Comparison of ENCODE assay signal across 21 cellular contexts in the genomic region with DNA sequence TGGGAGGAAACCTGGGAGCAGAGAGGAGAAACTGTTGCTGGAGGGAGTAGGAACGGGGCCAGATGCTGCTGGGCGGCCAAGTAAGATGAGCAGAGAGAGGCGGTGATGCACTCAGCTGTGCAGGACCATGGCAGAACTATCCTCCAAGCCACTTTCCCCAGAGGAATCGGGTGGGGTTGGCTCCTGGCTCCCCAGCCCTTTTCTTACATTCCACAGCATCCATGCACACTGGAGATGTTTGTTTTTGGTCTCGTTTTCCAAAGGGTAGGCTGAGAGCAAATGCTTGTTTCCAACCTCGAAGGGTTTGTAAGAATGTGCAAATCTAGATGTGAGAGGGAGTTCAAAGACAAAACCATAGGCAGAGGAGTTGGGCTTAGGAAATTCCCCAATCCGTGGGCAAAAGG.
DNase-seq lines count a peak whose midpoint lies in the region; ATAC-seq and TF ChIP-seq lines count a peak whose summit lies in the region.
"Had no signal": no experiment of that assay in that cellular context is flagged by ENCODE, and none has a peak within 500 bp of the region (broad histone marks: within the 10 kb centered on the region; RNA-seq: fewer than 3 reads in every experiment).

No MANE protein-coding gene starts in this region.

- peaks cover 37% of the 10 kb centered on the region for H3K36me3 Mint-ChIP-seq in osteocyte (ENCODE audit: unreplicated experiment)
- no peaks in the 10 kb centered on the region for H3K36me3 Mint-ChIP-seq in activated CD8-positive, alpha-beta memory T cell treated with anti-CD3 and anti-CD28 coated beads, Interleukin-2, amount 10 ng/mL, durations not matched to agents 7 days and 5 days

- DNase-seq in AG04449 (ENCODE audit: low read depth, low spot score) = peak; percentile 96
- peak; percentile 31 for DNase-seq in LHCN-M2 (ENCODE audit: low read depth)
- peak; percentile 41 for DNase-seq in fibroblast of gingiva (ENCODE audit: low read depth)
- no peak for DNase-seq in osteocyte (ENCODE audit: extremely low spot score, unreplicated experiment)
- DNase-seq in activated CD8-positive, alpha-beta memory T cell treated with anti-CD3 and anti-CD28 coated beads, Interleukin-2, amount 10 ng/mL, durations not matched to agents 7 days and 5 days = no peak
- no peak for DNase-seq in stimulated activated naive CD4-positive, alpha-beta T cell (lab: John Stamatoyannopoulos, UW)
- DNase-seq: activated CD4-positive, alpha-beta T cell treated with anti-CD3 and anti-CD28 coated beads, Interleukin-2, amount 50 U/mL, for 48 hours; activated naive CD4-positive, alpha-beta T cell treated with anti-CD3 and anti-CD28 coated beads, Interleukin-2, amount 50 U/mL, for 16 hours; activated T-cell treated with anti-CD3 and anti-CD28 coated beads, Interleukin-2, amount 50 U/mL, for 24 hours; caudate nucleus; COR-L47; effector memory CD8-positive, alpha-beta T cell; left colon; mucosa of descending colon; NCI-H2081; NCI-H524; ovary; stimulated activated CD4-positive, alpha-beta T cell treated with anti-CD3 and anti-CD28 coated beads, Interleukin-4, amount 100 ng/mL, for 4 hours had no signal

- CTCF ChIA-PET in AG04449 (lab: Yijun Ruan, JAX) = interaction anchor here (1.0 to 1.3 kb wide), 2 partner anchors 23 to 41 kb away, joined by 3 to 4 read pairs; no protein-coding TSS in a partner anchor
- CTCF ChIA-PET in activated CD8-positive, alpha-beta memory T cell treated with anti-CD3 and anti-CD28 coated beads, Interleukin-2, amount 10 ng/mL, durations not matched to agents 7 days and 5 days (lab: Charles Lee) = no interaction called here

- POLR2A ChIA-PET in AG04449 (lab: Yijun Ruan, JAX) = no interaction called here

- H3K9me3 Mint-ChIP-seq in osteocyte (ENCODE audit: unreplicated experiment) = no peaks in the 10 kb centered on the region
- no peaks in the 10 kb centered on the region for H3K9me3 Mint-ChIP-seq in activated CD8-positive, alpha-beta memory T cell treated with anti-CD3 and anti-CD28 coated beads, Interleukin-2, amount 10 ng/mL, durations not matched to agents 7 days and 5 days (ENCODE audit: low read depth)
- H3K9me3 Mint-ChIP-seq: activated T-cell treated with anti-CD3 and anti-CD28 coated beads, Interleukin-2, amount 50 U/mL, for 24 hours; effector memory CD8-positive, alpha-beta T cell had no signal

- H3K4me3 Mint-ChIP-seq in osteocyte (ENCODE audit: unreplicated experiment) = no peak overlapping the region
- H3K4me3 Mint-ChIP-seq in activated CD8-positive, alpha-beta memory T cell treated with anti-CD3 and anti-CD28 coated beads, Interleukin-2, amount 10 ng/mL, durations not matched to agents 7 days and 5 days = no peak overlapping the region
- H3K4me3 Mint-ChIP-seq: activated T-cell treated with anti-CD3 and anti-CD28 coated beads, Interleukin-2, amount 50 U/mL, for 24 hours; effector memory CD8-positive, alpha-beta T cell had no signal

- ATAC-seq in activated CD8-positive, alpha-beta memory T cell treated with anti-CD3 and anti-CD28 coated beads, Interleukin-2, amount 10 ng/mL, durations not matched to agents 7 days and 5 days = no peak
- ATAC-seq in HG03521 (IDR thresholded peaks at IDR 0.05; ENCODE audit: unreplicated experiment) (no peak), GM18867 (IDR thresholded peaks at IDR 0.05; ENCODE audit: unreplicated experiment) (no peak)
- ATAC-seq: effector memory CD8-positive, alpha-beta T cell; left colon; mucosa of descending colon; Right ventricle myocardium inferior had no signal

- no peak overlapping the region for H3K4me3 ChIP-seq in AG04449 (ENCODE audit: low read depth, low read length)
- H3K4me3 ChIP-seq: mucosa of descending colon, ovary had no signal

- peaks cover 67% of the 10 kb centered on the region for H3K4me1 Mint-ChIP-seq in osteocyte (ENCODE audit: unreplicated experiment)
- H3K4me1 Mint-ChIP-seq in activated CD8-positive, alpha-beta memory T cell treated with anti-CD3 and anti-CD28 coated beads, Interleukin-2, amount 10 ng/mL, durations not matched to agents 7 days and 5 days = peaks cover 19% of the 10 kb centered on the region

- peak overlapping the region; percentile 81 for H3K27ac Mint-ChIP-seq in osteocyte (ENCODE audit: unreplicated experiment)
- H3K27ac Mint-ChIP-seq in activated CD8-positive, alpha-beta memory T cell treated with anti-CD3 and anti-CD28 coated beads, Interleukin-2, amount 10 ng/mL, durations not matched to agents 7 days and 5 days = no peak overlapping the region
- H3K27ac Mint-ChIP-seq: activated T-cell treated with anti-CD3 and anti-CD28 coated beads, Interleukin-2, amount 50 U/mL, for 24 hours; effector memory CD8-positive, alpha-beta T cell had no signal

- TF ChIP-seq CTCF in AG04449 (IDR thresholded peaks at IDR 0.05; ENCODE audit: insufficient read depth, low read length, missing control alignments) = no peak
- no peak for TF ChIP-seq CTCF in osteocyte (IDR thresholded peaks at IDR 0.05)

- H3K27me3 Mint-ChIP-seq in osteocyte (ENCODE audit: unreplicated experiment) = no peaks in the 10 kb centered on the region
- H3K27me3 Mint-ChIP-seq in activated CD8-positive, alpha-beta memory T cell treated with anti-CD3 and anti-CD28 coated beads, Interleukin-2, amount 10 ng/mL, durations not matched to agents 7 days and 5 days = peaks cover 22% of the 10 kb centered on the region

Comparison
In these comparisons a context has a peak if more than half of its experiments do, and no peak if none do; other contexts are left out.
1. DNase-seq: peak in AG04449 (single experiment), LHCN-M2 (single experiment) and fibroblast of gingiva (single experiment); none in osteocyte (single experiment), activated CD8-positive, alpha-beta memory T cell treated with anti-CD3 and anti-CD28 coated beads, Interleukin-2, amount 10 ng/mL, durations not matched to agents 7 days and 5 days (single experiment) and stimulated activated naive CD4-positive, alpha-beta T cell (0 of 6).